In genomic region chr7:101232141-101232821, GRCh38 we compare ENCODE assay signal across 10 cellular contexts. TPM values are rescaled to one million over a fixed set of nuclear protein-coding genes. Genes with fewer than 3 reads are reported as not detected.
DNase-seq lines count a peak whose midpoint lies in the region; ATAC-seq, FAIRE-seq and TF ChIP-seq lines count a peak whose summit lies in the region.
"Had no signal": no experiment of that assay in that cellular context is flagged by ENCODE, and none has a peak within 500 bp of the region (broad histone marks: within the 10 kb centered on the region; RNA-seq: fewer than 3 reads in every experiment).

No MANE protein-coding gene starts in this region.

- no peaks in the 10 kb centered on the region for H3K9me2 ChIP-seq in Karpas-422 (replicated peaks; ENCODE audit: insufficient read depth, low read length)

- H3K36me3 ChIP-seq in bronchial epithelial cell (ENCODE audit: control insufficient read depth, insufficient read depth, low read length) (peaks cover 7% of the 10 kb centered on the region), upper lobe of left lung (peaks cover 0 to 36% (median 13%) of the 10 kb centered on the region in 4 donors), Karpas-422 (ENCODE audit: insufficient read depth, low read length) (no peaks in the 10 kb centered on the region)

- peak in 1 of 4 donors; percentile 30 for TF ChIP-seq POLR2A in upper lobe of left lung (IDR thresholded peaks at IDR 0.05)

- WGBS in upper lobe of left lung, 2 donors, result 29 to 34% methylated on average over 16 to 32 of the region's 51 CpGs

- peak overlapping the region; percentile 59 for H3K4me3 ChIP-seq in bronchial epithelial cell (ENCODE audit: low read depth, low read length)
- peak overlapping the region in 3 of 4 donors; percentile 46 to 57 (median 54) for H3K4me3 ChIP-seq in upper lobe of left lung
- no peak overlapping the region for H3K4me3 ChIP-seq in Karpas-422 (ENCODE audit: low read length)

- H3K27me3 ChIP-seq in bronchial epithelial cell (ENCODE audit: control insufficient read depth, insufficient read depth, low read length) (no peaks in the 10 kb centered on the region), upper lobe of left lung (no peaks in the 10 kb centered on the region), Karpas-422 (ENCODE audit: low read length) (no peaks in the 10 kb centered on the region)

- no peak overlapping the region for H3K9ac ChIP-seq in Karpas-422 (ENCODE audit: low read length)

- H3K4me1 ChIP-seq in upper lobe of left lung (peaks cover 17 to 23% (median 20%) of the 10 kb centered on the region in 4 donors), Karpas-422 (ENCODE audit: low read length) (peaks cover 5% of the 10 kb centered on the region)

- no peak overlapping the region for H2AFZ ChIP-seq in Karpas-422 (ENCODE audit: low read length)

- FAIRE-seq in bronchial epithelial cell (lab: Jason Lieb, UNC), result no peak

- H4K20me1 ChIP-seq in Karpas-422 (ENCODE audit: insufficient read depth, low read depth, low read length), result no peaks in the 10 kb centered on the region

- H3K4me2 ChIP-seq in Karpas-422 (ENCODE audit: low read depth, low read length, poor library complexity, severe bottlenecking), result no peak overlapping the region

- TF ChIP-seq EP300 in upper lobe of left lung (IDR thresholded peaks at IDR 0.05), result no peak

- DNase-seq in NCI-H2029 (lab: John Stamatoyannopoulos, UW) (peak; percentile 27), NCI-H2029 treated with DMSO at 0.1 percent for 48 hours (lab: John Stamatoyannopoulos, UW) (no peak), bronchial epithelial cell (ENCODE audit: low read depth) (peak; percentile 74), left lobe of liver (ENCODE audit: low spot score) (peak; percentile 69), upper lobe of left lung (peak; percentile 73 to 91), NOMO-1 treated with dmso at 0.1 percent for 144 hours (lab: John Stamatoyannopoulos, UW; ENCODE audit: unreplicated experiment) (no peak), Karpas-422 (no peak)
- no peak for DNase-seq in activated CD4-positive, alpha-beta T cell treated with anti-CD3 and anti-CD28 coated beads for 48 hours
- DNase-seq: activated CD4-positive, alpha-beta T cell treated with anti-CD3 and anti-CD28 coated beads, Interleukin-2, amount 10 ng/mL, durations not matched to agents 7 days and 5 days; stimulated activated CD4-positive, alpha-beta T cell treated with anti-CD3 and anti-CD28 coated beads, Interleukin-2, amount 100 ng/mL, for 24 hours had no signal

- H3K27ac ChIP-seq in upper lobe of left lung (peak overlapping the region; percentile 24 to 76 (median 57)), Karpas-422 (ENCODE audit: low read length) (no peak overlapping the region)

- H3K9me3 ChIP-seq in upper lobe of left lung (no peaks in the 10 kb centered on the region), Karpas-422 (ENCODE audit: low read length) (no peaks in the 10 kb centered on the region)

- H3K79me2 ChIP-seq in Karpas-422 (ENCODE audit: low read length), result no peaks in the 10 kb centered on the region

- no peak for TF ChIP-seq CTCF in bronchial epithelial cell (IDR thresholded peaks at IDR 0.05; ENCODE audit: insufficient read depth, low read length, severe bottlenecking)
- no peak for TF ChIP-seq CTCF in upper lobe of left lung (IDR thresholded peaks at IDR 0.05)

- ATAC-seq in left lobe of liver (peak; percentile 71), upper lobe of left lung (ENCODE audit: low FRiP score in 2 of 2) (peak; percentile 58 to 82)

RNA-seq across cellular contexts. Expression of gene CLDN15, which starts 5.3 kb away (rescaled TPM):
- total RNA-seq in bronchial epithelial cell (2.1 and 2.9 TPM in 2 replicates), left lobe of liver (8.6 TPM), upper lobe of left lung (10 to 100 TPM in 3 of 6 donors, 1 to 10 TPM in 3; 6.0 to 31.4 (median 8.8) TPM)
- 12.2 and 13.7 TPM in 2 replicates for total RNA-seq in Karpas-422 (2014; rRNA removed; shearing (Covaris generic); ENCODE audit: low replicate concordance)

RNA-seq across cellular contexts. Expression of gene FIS1, which starts 12.6 kb away (rescaled TPM):
- total RNA-seq in bronchial epithelial cell (209 and 272 TPM in 2 replicates), left lobe of liver (131 TPM), upper lobe of left lung (100 to 1,000 TPM; 167 to 276 (median 221) TPM)
- 104 and 210 TPM in 2 replicates for total RNA-seq in Karpas-422 (2014; rRNA removed; shearing (Covaris generic); ENCODE audit: low replicate concordance)

RNA-seq across cellular contexts. Expression of gene ZNHIT1, which starts 14.3 kb away (rescaled TPM):
- total RNA-seq in bronchial epithelial cell (66.9 and 72.7 TPM in 2 replicates), left lobe of liver (115 TPM), upper lobe of left lung (10 to 100 TPM; 46.1 to 74.3 (median 68.5) TPM)
- total RNA-seq in Karpas-422 (2014; rRNA removed; shearing (Covaris generic); ENCODE audit: low replicate concordance), result 50.9 and 116 TPM in 2 replicates

RNA-seq across cellular contexts. Expression of gene PLOD3, which starts 14.9 kb away (rescaled TPM):
- 21.8 and 27.9 TPM in 2 replicates for total RNA-seq in bronchial epithelial cell
- total RNA-seq in left lobe of liver, result 54.8 TPM
- 100 to 1,000 TPM in 1 of 6 donors, 10 to 100 TPM in 5; 38.2 to 104 (median 66.2) TPM for total RNA-seq in upper lobe of left lung
- 11.1 and 20.5 TPM in 2 replicates for total RNA-seq in Karpas-422 (2014; rRNA removed; shearing (Covaris generic); ENCODE audit: low replicate concordance)

RNA-seq across cellular contexts. Expression of gene MOGAT3, which starts 31.4 kb away (rescaled TPM):
- total RNA-seq in bronchial epithelial cell, result not detected in 2 replicates
- total RNA-seq in left lobe of liver, result 12.0 TPM
- total RNA-seq in upper lobe of left lung, result not detected
- not detected in 2 replicates for total RNA-seq in Karpas-422 (2014; rRNA removed; shearing (Covaris generic); ENCODE audit: low replicate concordance)
- total RNA-seq: activated CD4-positive, alpha-beta T cell treated with anti-CD3 and anti-CD28 coated beads, Interleukin-2, amount 10 ng/mL, durations not matched to agents 7 days and 5 days had no signal

Comparison
In these comparisons a context has a peak if more than half of its experiments do, and no peak if none do; other contexts are left out.
1. DNase-seq: peak in NCI-H2029 (single experiment), bronchial epithelial cell (single experiment), left lobe of liver (single experiment) and upper lobe of left lung (2 of 2); none in NCI-H2029 treated with DMSO at 0.1 percent for 48 hours (single experiment), NOMO-1 treated with dmso at 0.1 percent for 144 hours (single experiment), activated CD4-positive, alpha-beta T cell treated with anti-CD3 and anti-CD28 coated beads for 48 hours (single experiment) and Karpas-422 (single experiment).